In the genomic region with DNA sequence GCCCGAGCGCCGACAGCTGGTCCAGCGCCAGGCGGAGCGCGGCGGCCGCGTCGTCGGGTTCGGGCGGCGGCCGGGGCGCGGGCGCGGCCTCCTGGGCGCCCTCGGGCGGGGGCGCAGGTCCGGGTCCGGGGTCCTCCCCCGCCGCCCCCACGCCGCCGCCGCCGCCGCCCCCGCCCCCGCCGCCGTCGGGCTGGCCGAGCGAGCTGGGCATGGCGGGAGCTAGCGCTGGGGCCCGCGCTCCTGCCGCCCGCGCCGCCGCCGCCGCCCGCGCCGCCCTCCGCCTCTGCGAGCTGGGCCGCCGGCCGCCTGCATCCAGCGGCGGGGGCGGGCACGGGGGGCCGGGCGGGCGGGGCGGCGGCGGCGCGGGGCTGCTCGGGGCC, we compare ENCODE assay signal across 14 cellular contexts. TPM values are rescaled to one million over a fixed set of nuclear protein-coding genes. Genes with fewer than 3 reads are reported as not detected.
A peak's percentile ranks its signal among the peaks of the same experiment; 100 is the strongest.
DNase-seq lines count a peak whose midpoint lies in the region; ATAC-seq and TF ChIP-seq lines count a peak whose summit lies in the region.
"Had no signal": no experiment of that assay in that cellular context is flagged by ENCODE, and none has a peak within 500 bp of the region (broad histone marks: within the 10 kb centered on the region; RNA-seq: fewer than 3 reads in every experiment).

No MANE protein-coding gene starts in this region.

- H3K4me3 ChIP-seq in gastroesophageal sphincter, result peak overlapping the region in 1 of 2 donors; percentile 82
- H3K4me3 ChIP-seq in stomach, result peak overlapping the region in 3 of 4 donors; percentile 65 to 76 (median 71)
- no peak overlapping the region for H3K4me3 ChIP-seq in BE2C (ENCODE audit: low read depth, low read length)

- ATAC-seq in activated CD8-positive, alpha-beta T cell treated with anti-CD3 and anti-CD28 coated beads for 36 hours, result peak; percentile 57
- no peak for ATAC-seq in activated CD8-positive, alpha-beta T cell treated with anti-CD3 and anti-CD28 coated beads, Interleukin-2, amount 10 ng/mL, durations not matched to agents 7 days and 5 days
- ATAC-seq in gastroesophageal sphincter, result peak; percentile 39

- POLR2A ChIA-PET in activated CD8-positive, alpha-beta T cell treated with anti-CD3 and anti-CD28 coated beads for 36 hours (lab: Charles Lee), result no interaction called here
- POLR2A ChIA-PET in activated CD8-positive, alpha-beta T cell treated with anti-CD3 and anti-CD28 coated beads, Interleukin-2, amount 10 ng/mL, durations not matched to agents 7 days and 5 days (lab: Charles Lee), result interaction anchor here (0.7 kb wide), 1 partner anchor 9 kb away, joined by 3 read pairs; no protein-coding TSS in a partner anchor

- H3K27me3 ChIP-seq in gastroesophageal sphincter, result no peaks in the 10 kb centered on the region
- H3K27me3 ChIP-seq in stomach, result peaks cover 0 to 17% (median 0%) of the 10 kb centered on the region in 3 donors
- no peaks in the 10 kb centered on the region for H3K27me3 ChIP-seq in BE2C

- H3K4me3 Mint-ChIP-seq in activated CD8-positive, alpha-beta T cell treated with anti-CD3 and anti-CD28 coated beads for 36 hours, result no peak overlapping the region
- H3K4me3 Mint-ChIP-seq in activated CD8-positive, alpha-beta T cell treated with anti-CD3 and anti-CD28 coated beads, Interleukin-2, amount 10 ng/mL, durations not matched to agents 7 days and 5 days, result no peak overlapping the region

- CTCF ChIA-PET in activated CD8-positive, alpha-beta T cell treated with anti-CD3 and anti-CD28 coated beads for 36 hours (lab: Charles Lee), result interaction anchor here (0.6 kb wide), 1 partner anchor 842 kb away, joined by 4 read pairs; no protein-coding TSS in a partner anchor
- CTCF ChIA-PET in activated CD8-positive, alpha-beta T cell treated with anti-CD3 and anti-CD28 coated beads, Interleukin-2, amount 10 ng/mL, durations not matched to agents 7 days and 5 days (lab: Charles Lee), result interaction anchor here (0.8 kb wide), 1 partner anchor 21 kb away, joined by 3 read pairs; no protein-coding TSS in a partner anchor

- TF ChIP-seq EP300 in gastroesophageal sphincter (IDR thresholded peaks at IDR 0.05) (no peak), stomach (IDR thresholded peaks at IDR 0.05) (no peak)

- no peak for DNase-seq in activated CD8-positive, alpha-beta T cell treated with anti-CD3 and anti-CD28 coated beads for 36 hours
- no peak for DNase-seq in activated CD8-positive, alpha-beta T cell treated with anti-CD3 and anti-CD28 coated beads, Interleukin-2, amount 10 ng/mL, durations not matched to agents 7 days and 5 days
- DNase-seq in NCI-H69 (lab: John Stamatoyannopoulos, UW) (peak; percentile 65), stomach (no peak), hypothalamus (lab: John Stamatoyannopoulos, UW) (no peak), BE2C (no peak), GDM1 (lab: John Stamatoyannopoulos, UW) (no peak)

- intact Hi-C loops in activated CD8-positive, alpha-beta T cell treated with anti-CD3 and anti-CD28 coated beads for 36 hours (cut with micrococcal nuclease), result no loop called here
- intact Hi-C loops in stomach (cut with DNase I; ENCODE audit: low total_unique reads), result no loop called here

- H3K27me3 Mint-ChIP-seq in activated CD8-positive, alpha-beta T cell treated with anti-CD3 and anti-CD28 coated beads for 36 hours, result peaks cover 3% of the 10 kb centered on the region
- peaks cover 8% of the 10 kb centered on the region for H3K27me3 Mint-ChIP-seq in activated CD8-positive, alpha-beta T cell treated with anti-CD3 and anti-CD28 coated beads, Interleukin-2, amount 10 ng/mL, durations not matched to agents 7 days and 5 days (ENCODE audit: low read depth)

- H3K36me3 ChIP-seq in gastroesophageal sphincter (no peaks in the 10 kb centered on the region), stomach (peaks cover 0 to 1% (median 0%) of the 10 kb centered on the region in 4 donors), BE2C (peaks cover 29% of the 10 kb centered on the region)
- H3K36me3 ChIP-seq: heart right ventricle had no signal

- H3K9me3 ChIP-seq in gastroesophageal sphincter (no peaks in the 10 kb centered on the region), stomach (no peaks in the 10 kb centered on the region), BE2C (peaks cover 7% of the 10 kb centered on the region)
- H3K9me3 ChIP-seq: heart right ventricle had no signal

- no CpG with 5 or more reads among the region's 73 CpGs for WGBS in gastroesophageal sphincter (ENCODE audit: low coverage in 1 of 2), 2 donors
- WGBS in stomach, 5 donors, result 0% methylated on average over 4 to 62 of the region's 73 CpGs; no CpG with 5 or more reads in 3 of the 5 donors

- H3K27ac ChIP-seq in gastroesophageal sphincter (peak overlapping the region in 3 of 4 donors; percentile 92 to 93 (median 93)), stomach (peak overlapping the region in 3 of 5 donors; percentile 87 to 93 (median 88))
- H3K27ac ChIP-seq: HL-60 had no signal

- H3K27ac Mint-ChIP-seq in activated CD8-positive, alpha-beta T cell treated with anti-CD3 and anti-CD28 coated beads for 36 hours, result no peak overlapping the region
- H3K27ac Mint-ChIP-seq in activated CD8-positive, alpha-beta T cell treated with anti-CD3 and anti-CD28 coated beads, Interleukin-2, amount 10 ng/mL, durations not matched to agents 7 days and 5 days, result no peak overlapping the region
- H3K27ac Mint-ChIP-seq: activated CD4-positive, alpha-beta memory T cell treated with anti-CD3 and anti-CD28 coated beads, Interleukin-2, amount 10 ng/mL, durations not matched to agents 7 days and 5 days had no signal

- TF ChIP-seq CTCF in activated CD8-positive, alpha-beta T cell treated with anti-CD3 and anti-CD28 coated beads for 36 hours (IDR thresholded peaks at IDR 0.05), result no peak
- TF ChIP-seq CTCF in gastroesophageal sphincter (IDR thresholded peaks at IDR 0.05) (no peak), stomach (IDR thresholded peaks at IDR 0.05) (no peak), BE2C (IDR thresholded peaks at IDR 0.05; ENCODE audit: low read depth, low read length) (no peak)

- peaks cover 5% of the 10 kb centered on the region for H3K4me1 Mint-ChIP-seq in activated CD8-positive, alpha-beta T cell treated with anti-CD3 and anti-CD28 coated beads for 36 hours (ENCODE audit: low read depth)
- peaks cover 2% of the 10 kb centered on the region for H3K4me1 Mint-ChIP-seq in activated CD8-positive, alpha-beta T cell treated with anti-CD3 and anti-CD28 coated beads, Interleukin-2, amount 10 ng/mL, durations not matched to agents 7 days and 5 days (ENCODE audit: low read depth)

- H3K4me1 ChIP-seq in gastroesophageal sphincter (peaks cover 0 to 27% (median 11%) of the 10 kb centered on the region in 3 donors), stomach (peaks cover 11 to 29% (median 23%) of the 10 kb centered on the region in 4 donors), BE2C (no peaks in the 10 kb centered on the region)

- TF ChIP-seq POLR2A in gastroesophageal sphincter (IDR thresholded peaks at IDR 0.05) (no peak), stomach (IDR thresholded peaks at IDR 0.05) (no peak)

- H3K9me3 Mint-ChIP-seq in activated CD8-positive, alpha-beta T cell treated with anti-CD3 and anti-CD28 coated beads for 36 hours, result no peaks in the 10 kb centered on the region
- H3K9me3 Mint-ChIP-seq in activated CD8-positive, alpha-beta T cell treated with anti-CD3 and anti-CD28 coated beads, Interleukin-2, amount 10 ng/mL, durations not matched to agents 7 days and 5 days (ENCODE audit: insufficient read depth), result no peaks in the 10 kb centered on the region
- H3K9me3 Mint-ChIP-seq: activated CD4-positive, alpha-beta memory T cell treated with anti-CD3 and anti-CD28 coated beads, Interleukin-2, amount 10 ng/mL, durations not matched to agents 7 days and 5 days; neural crest cell had no signal

- H3K36me3 Mint-ChIP-seq in activated CD8-positive, alpha-beta T cell treated with anti-CD3 and anti-CD28 coated beads for 36 hours (ENCODE audit: low read depth), result no peaks in the 10 kb centered on the region
- H3K36me3 Mint-ChIP-seq in activated CD8-positive, alpha-beta T cell treated with anti-CD3 and anti-CD28 coated beads, Interleukin-2, amount 10 ng/mL, durations not matched to agents 7 days and 5 days (ENCODE audit: low read depth), result no peaks in the 10 kb centered on the region

RNA-seq across cellular contexts. Expression of a gene that starts 0.3 kb away (rescaled TPM):
- total RNA-seq in activated CD8-positive, alpha-beta T cell treated with anti-CD3 and anti-CD28 coated beads for 36 hours, result 1 to 10 TPM; 5.0 to 5.5 TPM
- 10 to 100 TPM; 12.2 to 12.5 TPM for total RNA-seq in activated CD8-positive, alpha-beta T cell treated with anti-CD3 and anti-CD28 coated beads, Interleukin-2, amount 10 ng/mL, durations not matched to agents 7 days and 5 days
- total RNA-seq in gastroesophageal sphincter, result 10 to 100 TPM; 18.8 to 47.8 (median 28.7) TPM
- total RNA-seq in stomach, result 10 to 100 TPM in 3 of 5 donors, 1 to 10 TPM in 2; 9.4 to 90.4 (median 20.1) TPM
- polyA plus RNA-seq in stomach, result 10 to 100 TPM in 1 of 3 donors, 1 to 10 TPM in 2; 4.9 to 11.8 (median 7.8) TPM
- polyA plus RNA-seq in BE2C (2012; ENCODE audit: insufficient read depth, insufficient read length, low read depth), result 27.1 TPM

RNA-seq across cellular contexts. Expression of a gene that starts 24.8 kb away (rescaled TPM):
- total RNA-seq in activated CD8-positive, alpha-beta T cell treated with anti-CD3 and anti-CD28 coated beads for 36 hours, result 10 to 100 TPM; 87.8 to 92.5 TPM
- total RNA-seq in activated CD8-positive, alpha-beta T cell treated with anti-CD3 and anti-CD28 coated beads, Interleukin-2, amount 10 ng/mL, durations not matched to agents 7 days and 5 days, result 100 to 1,000 TPM in 1 of 2 experiments, 10 to 100 TPM in 1; 98.4 to 102 TPM
- total RNA-seq in gastroesophageal sphincter (100 to 1,000 TPM in 1 of 4 donors, 10 to 100 TPM in 3; 80.3 to 159 (median 95.7) TPM), stomach (100 to 1,000 TPM in 1 of 5 donors, 10 to 100 TPM in 4; 39.8 to 154 (median 46.2) TPM)
- polyA plus RNA-seq in stomach, result 100 to 1,000 TPM in 1 of 3 donors, 10 to 100 TPM in 2; 53.2 to 107 (median 61.6) TPM
- 84.3 TPM for polyA plus RNA-seq in BE2C (2012; ENCODE audit: insufficient read depth, insufficient read length, low read depth)

RNA-seq across cellular contexts. Expression of a gene that starts 37.4 kb away (rescaled TPM):
- 100 to 1,000 TPM; 231 TPM for total RNA-seq in activated CD8-positive, alpha-beta T cell treated with anti-CD3 and anti-CD28 coated beads for 36 hours
- total RNA-seq in activated CD8-positive, alpha-beta T cell treated with anti-CD3 and anti-CD28 coated beads, Interleukin-2, amount 10 ng/mL, durations not matched to agents 7 days and 5 days, result 100 to 1,000 TPM; 180 to 195 TPM
- total RNA-seq in gastroesophageal sphincter (100 to 1,000 TPM in 1 of 4 donors, 10 to 100 TPM in 3; 78.2 to 102 (median 92.4) TPM), stomach (100 to 1,000 TPM in 3 of 5 donors, 10 to 100 TPM in 2; 32.2 to 659 (median 151) TPM)
- 100 to 1,000 TPM; 140 to 217 (median 191) TPM for polyA plus RNA-seq in stomach
- polyA plus RNA-seq in BE2C (2012; ENCODE audit: insufficient read depth, insufficient read length, low read depth), result 445 TPM

RNA-seq across cellular contexts. Expression of a gene that starts 44.0 kb away (rescaled TPM):
- not detected for total RNA-seq in activated CD8-positive, alpha-beta T cell treated with anti-CD3 and anti-CD28 coated beads for 36 hours
- total RNA-seq in activated CD8-positive, alpha-beta T cell treated with anti-CD3 and anti-CD28 coated beads, Interleukin-2, amount 10 ng/mL, durations not matched to agents 7 days and 5 days, result not detected
- total RNA-seq in gastroesophageal sphincter (under 1 TPM in 1 of 4 donors, not detected in 3; 0.15 TPM), stomach (not detected)
- under 1 TPM in 2 of 3 donors, not detected in 1; 0.12 to 0.80 TPM for polyA plus RNA-seq in stomach
- not detected for polyA plus RNA-seq in BE2C (2012; ENCODE audit: insufficient read depth, insufficient read length, low read depth)
- total RNA-seq: activated CD4-positive, alpha-beta memory T cell treated with anti-CD3 and anti-CD28 coated beads, Interleukin-2, amount 10 ng/mL, durations not matched to agents 7 days and 5 days; neural crest cell had no signal
- polyA plus RNA-seq: GM12878 had no signal

RNA-seq across cellular contexts. Expression of a gene that starts 55.0 kb away (rescaled TPM):
- 1 to 10 TPM; 1.3 TPM for total RNA-seq in activated CD8-positive, alpha-beta T cell treated with anti-CD3 and anti-CD28 coated beads for 36 hours
- 1 to 10 TPM; 2.8 to 3.9 TPM for total RNA-seq in activated CD8-positive, alpha-beta T cell treated with anti-CD3 and anti-CD28 coated beads, Interleukin-2, amount 10 ng/mL, durations not matched to agents 7 days and 5 days
- 1 to 10 TPM; 1.3 to 9.7 (median 3.6) TPM for total RNA-seq in gastroesophageal sphincter
- total RNA-seq in stomach, result 10 to 100 TPM in 1 of 5 donors, 1 to 10 TPM in 2, not detected in 2; 1.7 to 29.5 (median 1.8) TPM
- 1 to 10 TPM; 1.1 to 5.6 (median 1.4) TPM for polyA plus RNA-seq in stomach
- not detected for polyA plus RNA-seq in BE2C (2012; ENCODE audit: insufficient read depth, insufficient read length, low read depth)
- total RNA-seq: cerebellum, neural crest cell had no signal
